Comparison of ENCODE assay signal across 8 cellular contexts in the genomic region with DNA sequence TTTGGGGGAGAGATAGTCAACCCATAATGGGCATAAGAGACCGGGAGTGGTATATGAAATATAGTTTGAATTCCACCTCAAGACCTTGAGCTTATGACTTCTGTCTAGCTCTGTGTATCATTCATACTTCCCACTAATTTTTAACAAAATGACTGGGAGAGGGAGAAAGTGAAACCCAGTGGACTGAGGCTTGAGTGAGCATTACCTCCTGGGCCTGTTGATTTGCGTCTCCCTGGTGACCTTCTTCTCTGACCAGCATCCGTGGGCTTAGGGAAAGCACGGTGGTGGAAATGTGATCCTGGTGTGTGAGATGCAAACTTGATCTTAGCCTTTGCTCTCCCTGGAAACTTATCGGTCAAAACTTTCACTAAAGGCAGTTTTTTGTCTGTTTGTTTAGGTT.
DNase-seq lines count a peak whose midpoint lies in the region; ATAC-seq and TF ChIP-seq lines count a peak whose summit lies in the region.

No MANE protein-coding gene starts in this region.

- DNase-seq in GM10248 (ENCODE audit: extremely low spot score) (peak; percentile 40), SK-N-SH (no peak), Right ventricle myocardium superior (no peak), T-cell (no peak), RWPE1 (ENCODE audit: low spot score) (no peak), HPDE6-E6E7 (ENCODE audit: extremely low spot score) (no peak), NOMO-1 treated with dmso at 0.1 percent for 144 hours (lab: John Stamatoyannopoulos, UW; ENCODE audit: unreplicated experiment) (no peak)

- H3K36me3 ChIP-seq in SK-N-SH (replicated peaks in 1 of 2; ENCODE audit: control insufficient read depth in 1 of 2, insufficient read depth in 2 of 2, low read length in 1 of 2) (peaks cover 10 to 31% of the 10 kb centered on the region in 2 experiments), rectal smooth muscle tissue (ENCODE audit: control insufficient read depth, insufficient read depth, low read length) (peaks cover under 1% of the 10 kb centered on the region)

- peak overlapping the region in 1 of 2 donors; percentile 8 for H3K27ac Mint-ChIP-seq in T-cell

- POLR2A ChIA-PET in GM10248 (lab: Yijun Ruan, JAX), result no interaction called here
- POLR2A ChIA-PET in SK-N-SH (lab: Yijun Ruan, JAX), result no interaction called here
- POLR2A ChIA-PET in T-cell (lab: Charles Lee), result no interaction called here
- POLR2A ChIA-PET in RWPE1 (lab: Yijun Ruan, JAX; ENCODE audit: low non-redundant PET), result no interaction called here

- no peak for TF ChIP-seq EP300 in SK-N-SH (IDR thresholded peaks at IDR 0.05; ENCODE audit: borderline replicate concordance in 1 of 2, low read depth in 1 of 2, low read length in 1 of 2)

- H4K20me1 ChIP-seq in SK-N-SH (ENCODE audit: insufficient read depth), result no peaks in the 10 kb centered on the region

- no peaks in the 10 kb centered on the region for H3F3A ChIP-seq in SK-N-SH (replicated peaks; ENCODE audit: insufficient read depth)

- no peak for TF ChIP-seq RAD21 in SK-N-SH (IDR thresholded peaks at IDR 0.05; ENCODE audit: low read length)

- no peaks in the 10 kb centered on the region for H3K9me2 ChIP-seq in SK-N-SH

- H3K27me3 ChIP-seq in SK-N-SH (ENCODE audit: insufficient read depth) (no peaks in the 10 kb centered on the region), rectal smooth muscle tissue (ENCODE audit: control insufficient read depth, insufficient read depth, low read length) (no peaks in the 10 kb centered on the region)

- no peak overlapping the region for H2AFZ ChIP-seq in SK-N-SH (ENCODE audit: low read depth)

- peaks cover 12 to 22% of the 10 kb centered on the region in 2 experiments; a peak in 1 of 4 replicates for H3K4me1 ChIP-seq in SK-N-SH (ENCODE audit: control insufficient read depth in 1 of 2, insufficient read depth in 2 of 2, low read depth in 1 of 2, low read length in 1 of 2)
- peaks cover 23% of the 10 kb centered on the region for H3K4me1 ChIP-seq in rectal smooth muscle tissue (ENCODE audit: control insufficient read depth, insufficient read depth, low read length)

- H3K4me1 Mint-ChIP-seq in T-cell, result peaks cover 9 to 22% (median 15%) of the 10 kb centered on the region in 3 donors

- CTCF ChIA-PET in GM10248 (lab: Yijun Ruan, JAX), result interaction anchor here (0.9 to 1.5 kb wide), 4 partner anchors 8 to 171 kb away, joined by 3 to 5 read pairs (median 4); no protein-coding TSS in a partner anchor
- CTCF ChIA-PET in SK-N-SH (lab: Yijun Ruan, JAX), result interaction anchor here (1.0 kb wide), 1 partner anchor 10 kb away, joined by 3 read pairs; no protein-coding TSS in a partner anchor
- CTCF ChIA-PET in T-cell (lab: Charles Lee), result no interaction called here
- CTCF ChIA-PET in RWPE1 (lab: Yijun Ruan, JAX), result interaction anchor here (0.6 kb wide), 1 partner anchor 874 kb away, joined by 3 read pairs; no protein-coding TSS in a partner anchor

- peak overlapping the region; percentile 6; the same call in 1 of the 2 replicates for H3K4me2 ChIP-seq in SK-N-SH

- H3K27ac ChIP-seq in SK-N-SH (ENCODE audit: low read depth in 2 of 2, low read length in 1 of 2), result peak overlapping the region; percentile 73 to 82; a peak in 3 of 4 replicates
- H3K27ac ChIP-seq in rectal smooth muscle tissue (ENCODE audit: low read depth, low read length), result peak overlapping the region; percentile 96
- H3K27ac ChIP-seq in RWPE1, result no peak overlapping the region

- peaks cover 0 to 17% (median 9%) of the 10 kb centered on the region in 3 donors for H3K9me3 Mint-ChIP-seq in T-cell

- H3K4me3 ChIP-seq in SK-N-SH (ENCODE audit: low read depth in 2 of 2, low read length in 1 of 2) (no peak overlapping the region), rectal smooth muscle tissue (ENCODE audit: low read length) (no peak overlapping the region)

- intact Hi-C loops in Right ventricle myocardium superior (cut with DNase I), result no loop called here

- 59% methylated on average over 5 of the region's 5 CpGs for WGBS in SK-N-SH (ENCODE audit: low lambda C conversion rate)

- H3K27me3 Mint-ChIP-seq in T-cell, result no peaks in the 10 kb centered on the region

- TF ChIP-seq CTCF in GM10248 (IDR thresholded peaks at IDR 0.05; ENCODE audit: control extremely low read depth, extremely low read depth, low read depth, missing control alignments) (no peak), SK-N-SH (IDR thresholded peaks at IDR 0.05) (no peak), RWPE1 (conservative IDR thresholded peaks at IDR 0.05; ENCODE audit: low read depth) (no peak)

- peaks cover 83% of the 10 kb centered on the region for H3K36me3 Mint-ChIP-seq in T-cell

- ATAC-seq in Right ventricle myocardium superior (ENCODE audit: poor library complexity) (peak; percentile 68), T-cell (replicated peaks in 1 of 4) (no peak)

- peaks cover 7% of the 10 kb centered on the region for H3K9me3 ChIP-seq in SK-N-SH

- H3K9ac ChIP-seq in SK-N-SH, result 0 out of 2 replicates have a peak overlapping the region, but pooled peaks have one; percentile 12
- H3K9ac ChIP-seq in rectal smooth muscle tissue (ENCODE audit: low read length), result no peak overlapping the region

- no peak overlapping the region for H3K4me3 Mint-ChIP-seq in T-cell

- peaks cover 9% of the 10 kb centered on the region; the same call in 1 of the 2 replicates for H3K79me2 ChIP-seq in SK-N-SH (ENCODE audit: insufficient read depth)

TF ChIP-seq in SK-N-SH, 30 proteins besides CTCF, POLR2A, EP300 and RAD21:
- TF ChIP-seq MXI1 (IDR thresholded peaks at IDR 0.05; ENCODE audit: low read depth, low read length), result no peak
- TF ChIP-seq FOXM1 (IDR thresholded peaks at IDR 0.05; ENCODE audit: low read depth), result no peak
- no peak for TF ChIP-seq CHD2 (IDR thresholded peaks at IDR 0.05; ENCODE audit: low read length, partially characterized antibody)
- TF ChIP-seq SMC3 (IDR thresholded peaks at IDR 0.05; ENCODE audit: low read depth, low read length), result no peak

Comparison
In these comparisons a context has a peak if more than half of its experiments do, and no peak if none do; other contexts are left out.
1. CTCF ChIA-PET loops: an anchor here in GM10248 (0.9 to 1.5 kb wide), SK-N-SH (1.0 kb wide) and RWPE1 (0.6 kb wide); none called in T-cell.